In genomic region chr9:21761309-21761901, GRCh38 we compare ENCODE assay signal across 10 cellular contexts. TPM values are rescaled to one million over a fixed set of nuclear protein-coding genes. Genes with fewer than 3 reads are reported as not detected.
DNase-seq lines count a peak whose midpoint lies in the region; ATAC-seq, FAIRE-seq and TF ChIP-seq lines count a peak whose summit lies in the region.
"Had no signal": no experiment of that assay in that cellular context is flagged by ENCODE, and none has a peak within 500 bp of the region (broad histone marks: within the 10 kb centered on the region; RNA-seq: fewer than 3 reads in every experiment).

No MANE protein-coding gene starts in this region.

- no peak overlapping the region for H3K4me3 ChIP-seq in BLaER1
- H3K4me3 ChIP-seq in testis, result no peak overlapping the region

- peak overlapping the region; percentile 14 to 33 for H3K4me3 Mint-ChIP-seq in activated T-cell treated with anti-CD3 and anti-CD28 coated beads, Interleukin-2, amount 50 U/mL, for 72 hours

- ATAC-seq in GM19025 (IDR thresholded peaks at IDR 0.05; ENCODE audit: low read depth, unreplicated experiment) (peak; percentile 69), HG02885 (IDR thresholded peaks at IDR 0.05; ENCODE audit: poor library complexity, unreplicated experiment) (peak; percentile 97), foreskin keratinocyte (no peak)
- ATAC-seq in activated T-cell treated with anti-CD3 and anti-CD28 coated beads, Interleukin-2, amount 50 U/mL, for 72 hours (replicated peaks in 1 of 2), result peak; percentile 96 to 97

- intact Hi-C loops in testis (cut with DNase I; ENCODE audit: low total_unique reads), result no loop called here

- H3K27ac ChIP-seq in BLaER1 (no peak overlapping the region), foreskin keratinocyte (no peak overlapping the region), testis (no peak overlapping the region)
- H3K27ac ChIP-seq: HL-60 had no signal

- FAIRE-seq in frontal cortex (lab: Jason Lieb, UNC), result no peak

- H3K9me3 ChIP-seq in BLaER1 (no peaks in the 10 kb centered on the region), testis (no peaks in the 10 kb centered on the region)

- peak overlapping the region; percentile 63 for H3K4me2 ChIP-seq in BLaER1

- 62 to 72% methylated on average over 4 of the region's 4 CpGs for WGBS in testis, 2 donors

- H3K9ac ChIP-seq in BLaER1, result no peak overlapping the region

- H3K36me3 ChIP-seq in BLaER1, result no peaks in the 10 kb centered on the region
- no peaks in the 10 kb centered on the region for H3K36me3 ChIP-seq in testis (ENCODE audit: low read depth, missing control alignments)

- TF ChIP-seq POLR2A in testis (IDR thresholded peaks at IDR 0.05), result no peak

- no peaks in the 10 kb centered on the region for H4K20me1 ChIP-seq in BLaER1

- H3K4me1 ChIP-seq in BLaER1, result peaks cover 36% of the 10 kb centered on the region
- peaks cover 11% of the 10 kb centered on the region for H3K4me1 ChIP-seq in foreskin keratinocyte
- H3K4me1 ChIP-seq in testis, result no peaks in the 10 kb centered on the region

- peak overlapping the region; percentile 88 for H3K27ac Mint-ChIP-seq in activated T-cell treated with anti-CD3 and anti-CD28 coated beads, Interleukin-2, amount 50 U/mL, for 72 hours

- TF ChIP-seq CTCF in foreskin keratinocyte (conservative IDR thresholded peaks at IDR 0.05), result no peak
- TF ChIP-seq CTCF in testis (IDR thresholded peaks at IDR 0.05), result no peak

- H3K4me1 Mint-ChIP-seq in activated T-cell treated with anti-CD3 and anti-CD28 coated beads, Interleukin-2, amount 50 U/mL, for 72 hours (ENCODE audit: low read depth), result peaks cover 19% of the 10 kb centered on the region

- peak; percentile 63 to 68 for DNase-seq in activated T-cell treated with anti-CD3 and anti-CD28 coated beads, Interleukin-2, amount 50 U/mL, for 72 hours
- no peak for DNase-seq in NCI-H2029 (lab: John Stamatoyannopoulos, UW)
- DNase-seq in frontal cortex (ENCODE audit: low spot score in 2 of 2), result no peak
- no peak for DNase-seq in foreskin keratinocyte
- DNase-seq in testis, result no peak
- DNase-seq: NCI-H69 had no signal

- H3K36me3 Mint-ChIP-seq in activated T-cell treated with anti-CD3 and anti-CD28 coated beads, Interleukin-2, amount 50 U/mL, for 72 hours (ENCODE audit: insufficient read depth in 2 of 2), result peaks cover 0 to 3% of the 10 kb centered on the region in 2 donors

- no peaks in the 10 kb centered on the region for H3K9me3 Mint-ChIP-seq in activated T-cell treated with anti-CD3 and anti-CD28 coated beads, Interleukin-2, amount 50 U/mL, for 72 hours

- peaks cover 87% of the 10 kb centered on the region for H3K27me3 Mint-ChIP-seq in activated T-cell treated with anti-CD3 and anti-CD28 coated beads, Interleukin-2, amount 50 U/mL, for 72 hours (ENCODE audit: low read depth)

- H3K27me3 ChIP-seq in BLaER1, result no peaks in the 10 kb centered on the region
- H3K27me3 ChIP-seq in foreskin keratinocyte, result no peaks in the 10 kb centered on the region
- H3K27me3 ChIP-seq in testis, result no peaks in the 10 kb centered on the region

RNA-seq across cellular contexts. Expression of gene MTAP, which starts 41.0 kb away (rescaled TPM):
- total RNA-seq in activated T-cell treated with anti-CD3 and anti-CD28 coated beads, Interleukin-2, amount 50 U/mL, for 72 hours, result 10 to 100 TPM; 67.1 to 71.3 TPM
- 16.3 TPM for total RNA-seq in frontal cortex
- total RNA-seq in foreskin keratinocyte, result 61.9 and 64.3 TPM in 2 replicates
- 24.6 and 29.9 TPM in 2 replicates for polyA plus RNA-seq in foreskin keratinocyte
- total RNA-seq in testis, result 10 to 100 TPM; 19.3 to 21.2 TPM
- 18.2 TPM for polyA plus RNA-seq in testis (ENCODE audit: insufficient read depth, low read depth, low replicate concordance)

Comparison
In these comparisons a context has a peak if more than half of its experiments do, and no peak if none do; other contexts are left out.
1. DNase-seq: peak in activated T-cell treated with anti-CD3 and anti-CD28 coated beads, Interleukin-2, amount 50 U/mL, for 72 hours (2 of 2); none in NCI-H2029 (single experiment), frontal cortex (0 of 2), foreskin keratinocyte (0 of 2) and testis (single experiment).